ENCODE assay signal across 1 cellular context in the genomic region with DNA sequence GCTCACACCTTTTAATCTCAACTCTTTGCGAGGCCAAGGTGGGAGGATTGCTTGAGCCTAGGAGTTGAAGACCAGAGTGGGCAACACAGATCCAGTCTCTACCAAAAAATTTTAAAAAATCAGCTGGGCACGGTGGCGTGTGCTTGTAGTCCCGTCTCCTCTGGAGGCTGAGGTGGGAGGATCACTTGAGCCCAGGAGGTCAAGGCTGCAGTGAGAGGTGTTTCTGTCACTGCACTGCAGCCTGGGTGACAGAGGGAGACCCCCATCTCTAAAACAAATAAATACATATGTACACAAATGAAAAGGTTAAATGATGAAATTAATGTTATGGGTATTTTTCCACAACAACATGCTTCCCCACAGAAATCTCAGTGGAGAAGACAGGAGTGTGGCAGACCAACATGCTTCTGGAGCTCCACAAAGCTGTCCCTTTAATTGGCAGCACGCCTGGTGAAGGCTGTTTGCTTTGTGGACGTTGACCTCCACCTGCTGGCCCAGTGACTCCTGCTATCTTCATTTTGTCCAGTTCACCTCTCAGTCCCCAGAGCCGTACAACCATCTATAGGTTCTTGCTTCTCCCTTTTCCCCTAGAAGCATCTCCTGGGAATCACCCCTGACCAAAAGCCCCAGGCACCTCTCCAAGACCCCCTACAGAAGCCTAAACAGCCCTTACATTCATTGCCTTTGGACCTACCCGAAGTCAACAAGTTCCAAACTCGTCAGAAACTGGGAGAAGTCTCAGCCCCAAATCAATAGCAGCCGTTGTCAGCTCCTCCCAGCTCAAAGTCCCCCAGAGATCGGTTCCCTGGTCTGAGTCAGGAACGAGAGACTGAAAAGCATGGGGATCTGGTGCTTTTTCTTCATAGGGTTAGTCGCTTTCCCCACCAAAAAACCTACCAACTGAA.
TF ChIP-seq lines count a peak whose summit lies in the region.

No MANE protein-coding gene starts in this region.

TF ChIP-seq in H1, 55 proteins besides CTCF, POLR2A, EP300 and RAD21:
- no peak for TF ChIP-seq SAP30 (IDR thresholded peaks at IDR 0.05; ENCODE audit: insufficient read depth, insufficient replicate concordance, low read length)
- no peak for TF ChIP-seq SRF (IDR thresholded peaks at IDR 0.05; ENCODE audit: low read depth, low read length)
- TF ChIP-seq TAF7 (optimal IDR thresholded peaks at IDR 0.05; ENCODE audit: borderline replicate concordance, low read depth, low read length), result no peak
- no peak for TF ChIP-seq KDM1A (IDR thresholded peaks at IDR 0.05; ENCODE audit: borderline replicate concordance, low read length)
- no peak for TF ChIP-seq SIN3A (conservative IDR thresholded peaks at IDR 0.05 in 1 of 2, IDR thresholded peaks at IDR 0.05 in 1 of 2; ENCODE audit: low read depth in 1 of 2, low read length in 2 of 2)
- no peak for TF ChIP-seq ZNF274 (IDR thresholded peaks at IDR 0.05; ENCODE audit: borderline replicate concordance, extremely low read depth, low read length)
- no peak for TF ChIP-seq CTBP2 (IDR thresholded peaks at IDR 0.05; ENCODE audit: borderline replicate concordance, insufficient read depth, insufficient read length, low read length)
- no peak for TF ChIP-seq CREB1 (IDR thresholded peaks at IDR 0.05)
- no peak for TF ChIP-seq JUND (IDR thresholded peaks at IDR 0.05; ENCODE audit: low read length)
- no peak for TF ChIP-seq RNF2 (IDR thresholded peaks at IDR 0.05; ENCODE audit: borderline replicate concordance, low read depth, low read length, missing control alignments, poor library complexity, severe bottlenecking)
- TF ChIP-seq TAF1 (IDR thresholded peaks at IDR 0.05; ENCODE audit: low read depth, low read length), result no peak
